Comparison of ENCODE assay signal across 15 cellular contexts in genomic region chr22:32482708-32483107, GRCh38. TPM values are rescaled to one million over a fixed set of nuclear protein-coding genes. Genes with fewer than 3 reads are reported as not detected.
DNase-seq lines count a peak whose midpoint lies in the region; ATAC-seq lines count a peak whose summit lies in the region.
"Had no signal": no experiment of that assay in that cellular context is flagged by ENCODE, and none has a peak within 500 bp of the region (broad histone marks: within the 10 kb centered on the region; RNA-seq: fewer than 3 reads in every experiment).

No MANE protein-coding gene starts in this region.

- no peak for DNase-seq in activated CD4-positive, CD25-positive, alpha-beta regulatory T cell treated with anti-CD3 and anti-CD28 coated beads, Interleukin-2, amount 50 U/mL, for 72 hours
- DNase-seq in activated naive CD4-positive, alpha-beta T cell treated with anti-CD3 and anti-CD28 coated beads, Interleukin-2, amount 50 U/mL, for 16 hours, result peak; percentile 39
- DNase-seq in stimulated activated CD4-positive, alpha-beta T cell treated with anti-CD3 and anti-CD28 coated beads, Interleukin-15, amount 100 ng/mL, for 24 hours, result peak; percentile 52
- DNase-seq in aorta (no peak), GOT3 (lab: John Stamatoyannopoulos, UW) (no peak)
- DNase-seq: anterior cingulate cortex; Calu3; effector memory CD4-positive, alpha-beta T cell; heart right ventricle; NCI-H510A; occipital lobe had no signal

- H3K27ac ChIP-seq in aorta (ENCODE audit: low read depth in 1 of 2, low read length in 2 of 2), result no peak overlapping the region
- H3K27ac ChIP-seq: heart right ventricle, SK-N-MC had no signal

- peak; percentile 92 to 96 for ATAC-seq in activated CD4-positive, CD25-positive, alpha-beta regulatory T cell treated with anti-CD3 and anti-CD28 coated beads, Interleukin-2, amount 50 U/mL, for 24 hours
- ATAC-seq in HG02884 (IDR thresholded peaks at IDR 0.05; ENCODE audit: unreplicated experiment), result peak; percentile 59
- no peak for ATAC-seq in HG02981 (IDR thresholded peaks at IDR 0.05; ENCODE audit: unreplicated experiment)
- ATAC-seq in aorta (ENCODE audit: low FRiP score), result no peak

- H3K36me3 ChIP-seq in aorta (ENCODE audit: control insufficient read depth in 1 of 2, insufficient read depth in 2 of 2, low read length in 1 of 2), result peaks cover 2 to 6% of the 10 kb centered on the region in 2 donors

- H3K9me3 ChIP-seq in aorta (ENCODE audit: control insufficient read depth, low read length), result no peaks in the 10 kb centered on the region
- H3K9me3 ChIP-seq: heart right ventricle had no signal

- intact Hi-C loops in aorta (cut with DNase I), result no loop called here

- no peaks in the 10 kb centered on the region for H3K27me3 ChIP-seq in aorta (ENCODE audit: control insufficient read depth in 1 of 2, insufficient read depth in 2 of 2, low read length in 1 of 2)
- H3K27me3 ChIP-seq: heart right ventricle had no signal

- H3K4me1 ChIP-seq in aorta (ENCODE audit: control insufficient read depth in 1 of 2, insufficient read depth in 2 of 2, low read length in 2 of 2), result no peaks in the 10 kb centered on the region

- 72 to 83% methylated on average over 1 of the region's 1 CpG for WGBS in aorta, 2 donors

- H3K4me3 ChIP-seq in aorta (ENCODE audit: low read length in 2 of 2), result no peak overlapping the region
- H3K4me3 ChIP-seq: heart right ventricle, SK-N-MC had no signal

RNA-seq across cellular contexts. Expression of gene FBXO7, which starts 8.1 kb away (rescaled TPM):
- total RNA-seq in aorta, result 10 to 100 TPM; 71.9 to 73.1 TPM
- polyA plus RNA-seq in aorta, result 10 to 100 TPM; 64.4 to 76.6 TPM

RNA-seq across cellular contexts. Expression of gene BPIFC, which starts 18.5 kb away (rescaled TPM):
- not detected for total RNA-seq in aorta
- polyA plus RNA-seq in aorta, result not detected
- total RNA-seq: Calu3, heart right ventricle, occipital lobe had no signal
- polyA plus RNA-seq: heart right ventricle had no signal

Comparison
In these comparisons a context has a peak if more than half of its experiments do, and no peak if none do; other contexts are left out.
1. ATAC-seq: peak in activated CD4-positive, CD25-positive, alpha-beta regulatory T cell treated with anti-CD3 and anti-CD28 coated beads, Interleukin-2, amount 50 U/mL, for 24 hours (2 of 2) and HG02884 (single experiment); none in HG02981 (single experiment) and aorta (single experiment).
2. DNase-seq: peak in activated naive CD4-positive, alpha-beta T cell treated with anti-CD3 and anti-CD28 coated beads, Interleukin-2, amount 50 U/mL, for 16 hours (single experiment) and stimulated activated CD4-positive, alpha-beta T cell treated with anti-CD3 and anti-CD28 coated beads, Interleukin-15, amount 100 ng/mL, for 24 hours (single experiment); none in activated CD4-positive, CD25-positive, alpha-beta regulatory T cell treated with anti-CD3 and anti-CD28 coated beads, Interleukin-2, amount 50 U/mL, for 72 hours (single experiment), aorta (0 of 2) and GOT3 (single experiment).